In the genomic region with DNA sequence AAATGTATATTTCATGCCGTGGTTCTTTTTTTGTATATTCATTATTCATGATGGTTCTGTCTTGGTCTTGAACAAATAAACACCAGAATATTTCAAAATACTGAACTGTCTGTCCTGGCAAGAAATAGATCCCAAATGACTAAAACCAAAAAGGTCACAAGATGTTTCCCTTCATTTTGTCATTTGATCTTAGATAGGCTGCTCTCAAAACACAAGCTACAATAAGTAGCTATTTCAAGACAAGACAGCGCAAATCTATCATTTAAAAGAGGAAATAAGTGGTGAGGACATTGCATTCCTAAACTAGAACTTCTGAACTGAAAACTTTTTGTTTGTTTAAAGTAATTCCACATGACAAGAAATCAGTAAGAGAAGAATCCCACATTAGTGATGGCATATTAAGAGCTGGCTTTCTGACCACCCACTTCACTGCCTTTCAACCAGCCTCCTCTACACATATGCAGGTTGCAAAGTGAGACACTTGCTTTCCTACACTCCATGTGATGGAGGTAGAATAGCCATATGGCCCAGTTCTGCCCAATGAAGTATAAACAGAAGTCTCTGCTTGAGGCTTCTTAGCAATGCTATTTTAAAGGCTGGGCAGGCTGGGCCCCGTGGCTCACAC, we compare ENCODE assay signal across 15 cellular contexts. TPM values are rescaled to one million over a fixed set of nuclear protein-coding genes. Genes with fewer than 3 reads are reported as not detected.
A peak's percentile ranks its signal among the peaks of the same experiment; 100 is the strongest.
DNase-seq lines count a peak whose midpoint lies in the region; ATAC-seq, FAIRE-seq and TF ChIP-seq lines count a peak whose summit lies in the region.
"Had no signal": no experiment of that assay in that cellular context is flagged by ENCODE, and none has a peak within 500 bp of the region (broad histone marks: within the 10 kb centered on the region; RNA-seq: fewer than 3 reads in every experiment).

No MANE protein-coding gene starts in this region.

- H3K9ac ChIP-seq in GM23248 = no peak overlapping the region

- intact Hi-C loops in adrenal gland (cut with DNase I) (no loop called here), heart right ventricle (cut with DNase I) (no loop called here), Calu3 (cut with micrococcal nuclease; ENCODE audit: unreplicated experiment) (no loop called here)

- H3K79me2 ChIP-seq in GM23248 (ENCODE audit: insufficient read depth) = no peaks in the 10 kb centered on the region

- DNase-seq in HL-60 (ENCODE audit: low read depth in 1 of 2, low spot score in 1 of 2) (no peak), adrenal gland (no peak), heart right ventricle (no peak), skeletal muscle cell (ENCODE audit: low read depth) (peak; percentile 30), HTR-8/SVneo (ENCODE audit: insufficient read length, low spot score) (no peak), Calu3 (no peak), GM23248 (no peak)
- DNase-seq: CD8-positive, alpha-beta T cell; esophagus squamous epithelium; kidney glomerular epithelial cell; NCI-H1436 treated with DMSO at 0.1 percent for 48 hours; NCI-H748 treated with DMSO at 0.1 percent for 48 hours; stimulated activated CD4-positive, alpha-beta T cell treated with anti-CD3 and anti-CD28 coated beads, Interleukin-4, amount 100 ng/mL, for 4 hours; stomach had no signal

- 51 to 65% (median 55%) methylated on average over 3 of the region's 3 CpGs for whole genome bisulfite sequencing in adrenal gland, 4 donors
- 56 to 68% methylated on average over 3 of the region's 3 CpGs for WGBS in heart right ventricle, 2 donors
- WGBS in GM23248 (ENCODE audit: low coverage in 1 of 2, low lambda C conversion rate in 2 of 2, missing lambda C conversion rate in 2 of 2), 2 experiments = 21 to 36% methylated on average over 3 of the region's 3 CpGs

- H3K4me1 ChIP-seq in adrenal gland (replicated peaks in 1 of 2) (peaks cover 3 to 10% of the 10 kb centered on the region in 2 donors), heart right ventricle (peaks cover 0 to 30% (median 7%) of the 10 kb centered on the region in 9 donors), GM23248 (ENCODE audit: insufficient read depth) (no peaks in the 10 kb centered on the region)
- H3K4me1 ChIP-seq: breast epithelium had no signal

- H2AFZ ChIP-seq in GM23248 = no peak overlapping the region

- H3K4me3 ChIP-seq in HL-60 (replicated peaks; ENCODE audit: insufficient read depth, low read length) (no peak overlapping the region), adrenal gland (no peak overlapping the region), heart right ventricle (no peak overlapping the region), skeletal muscle cell (ENCODE audit: low read depth, low read length) (no peak overlapping the region), GM23248 (no peak overlapping the region)
- H3K4me3 ChIP-seq: breast epithelium, esophagus squamous epithelium, stomach had no signal

- no peak overlapping the region for H3K4me3 Mint-ChIP-seq in Calu3 (ENCODE audit: low read depth, unreplicated experiment)
- H3K4me3 Mint-ChIP-seq: CD8-positive, alpha-beta T cell had no signal

- H4K20me1 ChIP-seq in GM23248 (ENCODE audit: insufficient read depth) = no peaks in the 10 kb centered on the region

- 0 out of 2 replicates have a peak, but pooled peaks cover 8% of the 10 kb centered on the region for H3F3A ChIP-seq in GM23248 (ENCODE audit: insufficient read depth)

- no peak for FAIRE-seq in HTR-8/SVneo (lab: Jason Lieb, UNC)

- no peaks in the 10 kb centered on the region for H3K27me3 Mint-ChIP-seq in Calu3 (ENCODE audit: unreplicated experiment)

- peak in 6 of 8 donors; percentile 31 to 74 (median 50) for ATAC-seq in heart right ventricle
- ATAC-seq: CD8-positive, alpha-beta T cell had no signal

- H3K27me3 ChIP-seq in HL-60 (ENCODE audit: insufficient read depth, poor library complexity, severe bottlenecking) = no peaks in the 10 kb centered on the region
- no peaks in the 10 kb centered on the region for H3K27me3 ChIP-seq in adrenal gland
- H3K27me3 ChIP-seq in heart right ventricle = no peaks in the 10 kb centered on the region
- no peaks in the 10 kb centered on the region for H3K27me3 ChIP-seq in GM23248 (replicated peaks; ENCODE audit: insufficient read depth)
- H3K27me3 ChIP-seq: breast epithelium, esophagus squamous epithelium, stomach had no signal

- no TSS peak for BruUV-seq in Calu3 (replicated peaks; lab: Mats Ljungman, UMichigan)

- CTCF ChIA-PET in Calu3 (lab: Charles Lee) = no interaction called here

- in situ Hi-C loops in GM23248 (cut with MboI) = no loop called here

- no peaks in the 10 kb centered on the region for H3K4me1 Mint-ChIP-seq in Calu3 (ENCODE audit: low read depth, unreplicated experiment)

- TF ChIP-seq POLR2A in adrenal gland (IDR thresholded peaks at IDR 0.05) = no peak

- TF ChIP-seq CTCF in HL-60 (IDR thresholded peaks at IDR 0.05; ENCODE audit: insufficient read depth, low read length) (no peak), adrenal gland (IDR thresholded peaks at IDR 0.05) (no peak), heart right ventricle (IDR thresholded peaks at IDR 0.05) (no peak), Calu3 (IDR thresholded peaks at IDR 0.05; ENCODE audit: unreplicated experiment) (no peak)

- H3K36me3 ChIP-seq in adrenal gland (replicated peaks in 1 of 2) = no peaks in the 10 kb centered on the region
- no peaks in the 10 kb centered on the region for H3K36me3 ChIP-seq in heart right ventricle
- no peaks in the 10 kb centered on the region for H3K36me3 ChIP-seq in GM23248 (ENCODE audit: low read depth)
- H3K36me3 ChIP-seq: breast epithelium, esophagus squamous epithelium, stomach had no signal

- H3K27ac Mint-ChIP-seq in Calu3 (ENCODE audit: unreplicated experiment) = no peak overlapping the region
- H3K27ac Mint-ChIP-seq: CD8-positive, alpha-beta T cell had no signal

- no peak overlapping the region for H3K4me2 ChIP-seq in GM23248 (ENCODE audit: unreplicated experiment)

- H3K9me3 ChIP-seq in adrenal gland (replicated peaks in 1 of 3) (no peaks in the 10 kb centered on the region), heart right ventricle (peaks cover 0 to 14% (median 4%) of the 10 kb centered on the region in 11 donors), GM23248 (ENCODE audit: low read depth) (no peaks in the 10 kb centered on the region)
- H3K9me3 ChIP-seq: breast epithelium had no signal

- H3K9me3 Mint-ChIP-seq in Calu3 (ENCODE audit: low read depth, unreplicated experiment) = peaks cover 3% of the 10 kb centered on the region

- H3K27ac ChIP-seq in HL-60 (replicated peaks) = peak overlapping the region; percentile 16
- peak overlapping the region in 4 of 5 donors; percentile 26 to 81 (median 54) for H3K27ac ChIP-seq in adrenal gland
- H3K27ac ChIP-seq in heart right ventricle = peak overlapping the region in 8 of 10 donors; percentile 5 to 66 (median 34)
- H3K27ac ChIP-seq in GM23248 = no peak overlapping the region

- H3K9me2 ChIP-seq in GM23248 (ENCODE audit: insufficient read depth) = no peaks in the 10 kb centered on the region

- H3K36me3 Mint-ChIP-seq in Calu3 (ENCODE audit: insufficient read depth, unreplicated experiment) = no peaks in the 10 kb centered on the region
- H3K36me3 Mint-ChIP-seq: CD8-positive, alpha-beta T cell had no signal

RNA-seq across cellular contexts. Expression of a gene that starts 54.4 kb away (rescaled TPM):
- total RNA-seq in adrenal gland (10 to 100 TPM; 24.1 to 70.0 (median 47.0) TPM), heart right ventricle (10 to 100 TPM in 3 of 10 donors, 1 to 10 TPM in 7; 4.9 to 15.6 (median 9.5) TPM), Calu3 (2022) (9.8 and 12.1 TPM in 2 replicates)
- polyA plus RNA-seq in adrenal gland (10 to 100 TPM; 34.0 to 42.4 (median 36.0) TPM), heart right ventricle (10 to 100 TPM in 1 of 2 donors, 1 to 10 TPM in 1; 7.9 to 25.4 TPM), GM23248 (2016; fragmentation: Nextera tagmentation; extraction: Ambion mirVana) (14.6 and 15.9 TPM in 2 replicates)
- 10.4 and 18.2 TPM in 2 replicates for total RNA-seq in GM23248 (2014; rRNA removed; shearing (Covaris generic))
